ENCODE assay signal across 27 cellular contexts in the genomic region with DNA sequence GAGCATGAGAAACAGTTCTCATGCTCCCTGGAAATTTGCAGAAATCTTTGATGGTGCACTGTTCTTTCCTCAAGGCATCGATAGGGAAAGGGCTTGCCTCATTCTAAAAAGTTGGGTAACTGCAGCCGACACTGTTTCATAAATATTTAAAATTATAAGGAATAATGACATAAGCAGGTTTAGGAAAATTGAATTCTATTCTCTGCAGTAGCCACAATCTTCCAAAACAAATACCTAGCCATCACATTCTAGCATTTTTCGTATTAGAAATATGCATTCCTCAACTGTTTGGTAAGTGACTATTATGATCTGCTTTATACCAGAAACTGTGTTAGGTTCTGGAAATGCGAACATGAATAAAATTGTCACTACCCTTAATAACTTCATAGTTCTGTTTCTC.
A peak's percentile ranks its signal among the peaks of the same experiment; 100 is the strongest.
DNase-seq lines count a peak whose midpoint lies in the region; ATAC-seq and TF ChIP-seq lines count a peak whose summit lies in the region.
"Had no signal": no experiment of that assay in that cellular context is flagged by ENCODE, and none has a peak within 500 bp of the region (broad histone marks: within the 10 kb centered on the region; RNA-seq: fewer than 3 reads in every experiment).

No MANE protein-coding gene starts in this region.

- H3K36me3 Mint-ChIP-seq in HFFc6 (ENCODE audit: low read depth), result no peaks in the 10 kb centered on the region
- H3K36me3 Mint-ChIP-seq: CD14-positive monocyte, neural progenitor cell had no signal

- ATAC-seq in Right ventricle myocardium superior (ENCODE audit: poor library complexity) (no peak), GM21515 (IDR thresholded peaks at IDR 0.05; ENCODE audit: unreplicated experiment) (no peak)
- ATAC-seq: esophagus mucosa, mucosa of descending colon had no signal

- H3K4me3 ChIP-seq in AG04450 (ENCODE audit: low read depth, low read length), result no peak overlapping the region
- H3K4me3 ChIP-seq in cardiac fibroblast (replicated peaks in 1 of 2; ENCODE audit: low read depth in 2 of 2, low read length in 2 of 2), result no peak overlapping the region
- no peak overlapping the region for H3K4me3 ChIP-seq in right atrium auricular region
- H3K4me3 ChIP-seq: colonic mucosa, mucosa of descending colon, neural progenitor cell, stomach, transverse colon had no signal

- POLR2A ChIA-PET in AG04450 (lab: Yijun Ruan, JAX), result no interaction called here

- H3K27me3 ChIP-seq in AG04450 (ENCODE audit: control insufficient read depth, insufficient read depth, low read length) (no peaks in the 10 kb centered on the region), right atrium auricular region (no peaks in the 10 kb centered on the region)
- H3K27me3 ChIP-seq: colonic mucosa, neural progenitor cell, stomach, transverse colon had no signal

- H3K27me3 Mint-ChIP-seq in HFFc6 (ENCODE audit: insufficient read depth), result no peaks in the 10 kb centered on the region
- H3K27me3 Mint-ChIP-seq: activated naive CD8-positive, alpha-beta T cell; progenitor cell of endocrine pancreas had no signal

- H3K27ac ChIP-seq in AG04450 (ENCODE audit: low read depth, low read length), result no peak overlapping the region
- no peak overlapping the region for H3K27ac ChIP-seq in right atrium auricular region
- H3K27ac ChIP-seq: colonic mucosa, neural progenitor cell, stomach, transverse colon had no signal

- H3K27ac Mint-ChIP-seq in HFFc6, result no peak overlapping the region
- H3K27ac Mint-ChIP-seq: activated B cell treated with CpG ODN at 0.5 μM for 24 hours; activated naive CD8-positive, alpha-beta T cell; activated T-helper 2 cell treated with anti-CD3 and anti-CD28 coated beads, Interferon-gamma antibody, Interleukin-2, Interleukin-4, amounts not matched to agents 10 μg/mL and 5 μg/mL and 100 μg/mL, durations not matched to agents 14 hours and 24 hours and 36 hours; CD14-positive monocyte; neural progenitor cell; progenitor cell of endocrine pancreas had no signal

- H3K36me3 ChIP-seq in right atrium auricular region, result no peaks in the 10 kb centered on the region
- H3K36me3 ChIP-seq: colonic mucosa, neural progenitor cell, stomach, transverse colon had no signal

- CTCF ChIA-PET in AG04450 (lab: Charles Lee), result interaction anchor here (0.6 kb wide), 2 partner anchors 447 to 667 kb away, joined by 6 to 8 read pairs; no protein-coding TSS in a partner anchor

- peak; percentile 34 for DNase-seq in AG04450 (ENCODE audit: low read depth, low spot score)
- peak; percentile 18 for DNase-seq in HFFc6
- DNase-seq in cardiac fibroblast (ENCODE audit: low read depth in 2 of 2), result peak; percentile 13 to 51
- peak; percentile 16 for DNase-seq in myocyte (ENCODE audit: low read depth)
- no peak for DNase-seq in Right ventricle myocardium superior
- DNase-seq in right atrium auricular region (ENCODE audit: low spot score), result no peak
- DNase-seq in NK-92 (lab: John Stamatoyannopoulos, UW; ENCODE audit: unreplicated experiment), result no peak
- DNase-seq: activated B cell treated with CpG ODN at 0.5 μM for 24 hours; activated CD4-positive, alpha-beta T cell treated with anti-CD3 and anti-CD28 coated beads, Interleukin-2, amount 50 U/mL, for 4 hours; activated CD8-positive, alpha-beta memory T cell treated with anti-CD3 and anti-CD28 coated beads, Interleukin-2, amount 50 U/mL, for 4 hours; Calu3; colonic mucosa; islet precursor cell; MM.1S; mucosa of descending colon; NCI-H1417; NCI-H2081 treated with DMSO at 0.1 percent for 48 hours; stomach; T1000; transverse colon had no signal

- no peaks in the 10 kb centered on the region for H3K9me3 ChIP-seq in AG04450 (ENCODE audit: control insufficient read depth, insufficient read depth, low read length)
- no peaks in the 10 kb centered on the region for H3K9me3 ChIP-seq in right atrium auricular region
- H3K9me3 ChIP-seq: colonic mucosa, mucosa of descending colon, stomach, transverse colon had no signal

- peaks cover 24% of the 10 kb centered on the region for H3K4me1 Mint-ChIP-seq in HFFc6 (ENCODE audit: low read depth)
- H3K4me1 Mint-ChIP-seq: activated B cell treated with CpG ODN at 0.5 μM for 24 hours, CD14-positive monocyte, neural progenitor cell had no signal

- no peaks in the 10 kb centered on the region for H3K9me3 Mint-ChIP-seq in HFFc6
- H3K9me3 Mint-ChIP-seq: activated B cell treated with CpG ODN at 0.5 μM for 24 hours; activated T-helper 2 cell treated with anti-CD3 and anti-CD28 coated beads, Interferon-gamma antibody, Interleukin-2, Interleukin-4, amounts not matched to agents 10 μg/mL and 5 μg/mL and 100 μg/mL, durations not matched to agents 14 hours and 24 hours and 36 hours; neural progenitor cell had no signal

- peak overlapping the region; percentile 15; the same call in 1 of the 2 replicates for H3K4me3 Mint-ChIP-seq in HFFc6
- H3K4me3 Mint-ChIP-seq: activated B cell treated with CpG ODN at 0.5 μM for 24 hours; activated naive CD8-positive, alpha-beta T cell; CD14-positive monocyte; neural progenitor cell had no signal

- TF ChIP-seq CTCF in AG04450 (IDR thresholded peaks at IDR 0.05; ENCODE audit: low read depth, low read length) (no peak), HFFc6 (IDR thresholded peaks at IDR 0.05) (no peak), cardiac fibroblast (IDR thresholded peaks at IDR 0.05; ENCODE audit: low read depth, low read length) (no peak), right atrium auricular region (IDR thresholded peaks at IDR 0.05) (no peak)

- intact Hi-C loops in Right ventricle myocardium superior (cut with DNase I), result no loop called here

- no peaks in the 10 kb centered on the region for H3K4me1 ChIP-seq in right atrium auricular region
- H3K4me1 ChIP-seq: colonic mucosa, neural progenitor cell, stomach, transverse colon had no signal

Comparison
In these comparisons a context has a peak if more than half of its experiments do, and no peak if none do; other contexts are left out.
1. DNase-seq: peak in AG04450 (single experiment), HFFc6 (single experiment), cardiac fibroblast (2 of 2) and myocyte (single experiment); none in Right ventricle myocardium superior (single experiment), right atrium auricular region (single experiment) and NK-92 (single experiment).